ENCODE assay signal across 14 cellular contexts in genomic region chr7:75829656-75830055, GRCh38. TPM values are rescaled to one million over a fixed set of nuclear protein-coding genes. Genes with fewer than 3 reads are reported as not detected.
DNase-seq lines count a peak whose midpoint lies in the region; ATAC-seq and TF ChIP-seq lines count a peak whose summit lies in the region.
"Not testable (repeated sequence)": the region's sequence is repeated elsewhere in the genome, so short reads cannot be mapped to it uniquely, and the experiment has no call there.
"Had no signal": no experiment of that assay in that cellular context is flagged by ENCODE, and none has a peak within 500 bp of the region (broad histone marks: within the 10 kb centered on the region; RNA-seq: fewer than 3 reads in every experiment).

No MANE protein-coding gene starts in this region.

- H3K27ac ChIP-seq in epithelial cell of prostate: not testable (repeated sequence)

- ATAC-seq in left colon: peak; percentile 92

- not testable (repeated sequence) for TF ChIP-seq CTCF in astrocyte of the cerebellum (IDR thresholded peaks at IDR 0.05; ENCODE audit: low read depth, low read length, missing control alignments)

- in situ Hi-C loops in astrocyte of the cerebellum (cut with HindIII; ENCODE audit: low sequenced_read_pairs): not testable (repeated sequence)

- DNase-seq in EL: peak; percentile 45
- peak; percentile 70 for DNase-seq in HPDE6-E6E7 (ENCODE audit: extremely low spot score)
- DNase-seq in NCI-H2107 (lab: John Stamatoyannopoulos, UW): peak; percentile 15
- DNase-seq in RPMI8226: peak; percentile 41
- DNase-seq in astrocyte of the cerebellum (ENCODE audit: low read depth): peak; percentile 26
- peak; percentile 46 for DNase-seq in epithelial cell of prostate (ENCODE audit: low read depth, low spot score)
- DNase-seq in left colon: peak; percentile 67 to 79

- intact Hi-C loops in left colon (cut with DNase I, micrococcal nuclease): not testable (repeated sequence)

- not testable (repeated sequence) for H3K4me3 ChIP-seq in astrocyte of the cerebellum (ENCODE audit: low read depth, low read length)

RNA-seq across cellular contexts. Expression of gene CCL24, which starts 16.1 kb away (rescaled TPM):
- 10 to 100 TPM in 1 of 2 donors, 1 to 10 TPM in 1; 7.4 to 21.7 TPM for total RNA-seq in left colon
- total RNA-seq: activated CD8-positive, alpha-beta T cell treated with anti-CD3 and anti-CD28 coated beads, Interleukin-2, amount 10 ng/mL, durations not matched to agents 7 days and 5 days; chondrocyte; endodermal cell; frontal cortex; H1; posterior vena cava; T-helper 2 cell treated with Interferon-gamma antibody and Interleukin-4, amounts not matched to agents 100 ng/mL and 5 ng/mL, for 36 hours had no signal

RNA-seq across cellular contexts. Expression of gene RHBDD2, which starts 49.2 kb away (rescaled TPM):
- total RNA-seq in left colon: 10 to 100 TPM; 52.8 to 62.3 TPM

RNA-seq across cellular contexts. Expression of gene CCL26, which starts 57.6 kb away (rescaled TPM):
- total RNA-seq in left colon: under 1 TPM in 1 of 2 donors, not detected in 1; 0.78 TPM
- total RNA-seq: activated CD8-positive, alpha-beta T cell treated with anti-CD3 and anti-CD28 coated beads, Interleukin-2, amount 10 ng/mL, durations not matched to agents 7 days and 5 days; chondrocyte; frontal cortex; T-helper 2 cell treated with Interferon-gamma antibody and Interleukin-4, amounts not matched to agents 100 ng/mL and 5 ng/mL, for 36 hours had no signal

Comparison
In these comparisons a context has a peak if more than half of its experiments do, and no peak if none do; other contexts are left out.
1. DNase-seq: peak in every context shown above with its lines; median percentile 73 in left colon; 70 in HPDE6-E6E7; 46 in epithelial cell of prostate; 45 in EL; 41 in RPMI8226; 26 in astrocyte of the cerebellum; 15 in NCI-H2107.